In the genomic region with DNA sequence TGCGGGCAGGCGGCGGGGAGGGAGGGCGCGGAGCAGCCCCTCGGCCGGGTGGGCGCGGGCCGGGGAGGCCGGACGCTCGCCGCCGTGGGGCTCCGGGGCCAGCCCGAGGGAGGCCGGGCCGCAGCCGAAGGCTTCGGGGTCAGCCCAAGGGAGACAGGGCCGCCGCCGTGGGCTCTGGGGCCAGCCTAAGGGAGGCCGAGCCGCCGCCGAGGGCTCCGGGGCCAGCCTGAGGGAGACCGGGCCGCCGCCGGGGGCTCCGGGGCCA, we compare ENCODE assay signal across 8 cellular contexts. TPM values are rescaled to one million over a fixed set of nuclear protein-coding genes. Genes with fewer than 3 reads are reported as not detected.
DNase-seq lines count a peak whose midpoint lies in the region; ATAC-seq and TF ChIP-seq lines count a peak whose summit lies in the region.

No MANE protein-coding gene starts in this region.

- H3K4me2 ChIP-seq in smooth muscle cell, result peak overlapping the region; percentile 99

- peaks cover 15% of the 10 kb centered on the region; the same call in 1 of the 2 replicates for H3K36me3 ChIP-seq in SJSA1
- H3K36me3 ChIP-seq in left ventricle myocardium inferior, result peaks cover 7% of the 10 kb centered on the region
- no peaks in the 10 kb centered on the region for H3K36me3 ChIP-seq in smooth muscle cell (ENCODE audit: low read depth)

- TF ChIP-seq CTCF in left ventricle myocardium inferior (IDR thresholded peaks at IDR 0.05; ENCODE audit: borderline replicate concordance), result no peak
- no peak for TF ChIP-seq CTCF in smooth muscle cell (IDR thresholded peaks at IDR 0.05; ENCODE audit: borderline replicate concordance, insufficient read depth, poor library complexity, severe bottlenecking)

- H3K9me3 ChIP-seq in SJSA1 (replicated peaks) (no peaks in the 10 kb centered on the region), left ventricle myocardium inferior (replicated peaks) (no peaks in the 10 kb centered on the region), smooth muscle cell (replicated peaks; ENCODE audit: low read depth) (no peaks in the 10 kb centered on the region)

- peaks cover 42% of the 10 kb centered on the region for H4K20me1 ChIP-seq in smooth muscle cell (ENCODE audit: low read depth)

- peaks cover 9% of the 10 kb centered on the region; the same call in 1 of the 2 replicates for H3K4me1 ChIP-seq in SJSA1 (replicated peaks)
- H3K4me1 ChIP-seq in left ventricle myocardium inferior, result peaks cover 82% of the 10 kb centered on the region
- H3K4me1 ChIP-seq in smooth muscle cell (ENCODE audit: low read depth), result peaks cover 24% of the 10 kb centered on the region

- 1% methylated on average over 14 of the region's 34 CpGs for WGBS in smooth muscle cell (ENCODE audit: low lambda C conversion rate)

- DNase-seq in SJSA1 (ENCODE audit: low read depth in 1 of 2, low spot score in 2 of 2), result no peak
- no peak for DNase-seq in left ventricle myocardium inferior
- DNase-seq in smooth muscle cell (lab: John Stamatoyannopoulos, UW; ENCODE audit: unreplicated experiment), result no peak
- no peak for DNase-seq in midbrain (lab: John Stamatoyannopoulos, UW)
- DNase-seq in NCI-H2171 (lab: John Stamatoyannopoulos, UW), result no peak
- DNase-seq in HCEC 1CT, result no peak

- H3K79me2 ChIP-seq in smooth muscle cell (ENCODE audit: low read depth), result peaks cover 42% of the 10 kb centered on the region

- H3K9ac ChIP-seq in smooth muscle cell (ENCODE audit: low read depth), result peak overlapping the region; percentile 95

- no peaks in the 10 kb centered on the region for H3F3A ChIP-seq in smooth muscle cell (ENCODE audit: low read depth)

- intact Hi-C loops in left ventricle myocardium inferior (cut with micrococcal nuclease), result no loop called here

- no peaks in the 10 kb centered on the region for H3K27me3 ChIP-seq in SJSA1 (replicated peaks)
- H3K27me3 ChIP-seq in left ventricle myocardium inferior (ENCODE audit: low read depth), result no peaks in the 10 kb centered on the region
- no peaks in the 10 kb centered on the region for H3K27me3 ChIP-seq in smooth muscle cell (ENCODE audit: low read depth)

- H2AFZ ChIP-seq in smooth muscle cell (ENCODE audit: low read depth), result no peak overlapping the region

- H3K4me3 ChIP-seq in SJSA1 (peak overlapping the region; percentile 93), left ventricle myocardium inferior (peak overlapping the region; percentile 84), smooth muscle cell (peak overlapping the region; percentile 74)

- ATAC-seq in GM19372 (IDR thresholded peaks at IDR 0.05; ENCODE audit: low read depth, unreplicated experiment) (peak; percentile 18), GM18909 (IDR thresholded peaks at IDR 0.05; ENCODE audit: poor library complexity, unreplicated experiment) (no peak)

- peak overlapping the region; percentile 83 for H3K27ac ChIP-seq in SJSA1
- H3K27ac ChIP-seq in left ventricle myocardium inferior (replicated peaks), result peak overlapping the region; percentile 97
- peak overlapping the region; percentile 78 for H3K27ac ChIP-seq in smooth muscle cell (ENCODE audit: low read depth)

RNA-seq across cellular contexts. Expression of a gene that starts 0.3 kb away (rescaled TPM):
- 7.7 and 19.8 TPM in 2 replicates for total RNA-seq in SJSA1 (2014; rRNA removed; shearing (Covaris generic))
- 82.5 TPM for total RNA-seq in left ventricle myocardium inferior
- total RNA-seq in smooth muscle cell, result 16.6 and 36.0 TPM in 2 replicates
- polyA plus RNA-seq in smooth muscle cell, result 8.4 and 9.5 TPM in 2 replicates
